ENCODE assay signal across 29 cellular contexts in genomic region chr22:22974156-22974555, GRCh38.
"Had no signal": no experiment of that assay in that cellular context is flagged by ENCODE, and none has a peak within 500 bp of the region (broad histone marks: within the 10 kb centered on the region; RNA-seq: fewer than 3 reads in every experiment).

No MANE protein-coding gene starts in this region.

- H3K27me3 ChIP-seq: ascending aorta, cardiac muscle cell had no signal

- H3K9me3 ChIP-seq: ascending aorta had no signal

- H3K27ac ChIP-seq: ascending aorta, cardiac muscle cell had no signal

- ATAC-seq: activated CD4-positive, alpha-beta T cell treated with anti-CD3 and anti-CD28 coated beads for 36 hours; activated CD4-positive, CD25-positive, alpha-beta regulatory T cell treated with anti-CD3 and anti-CD28 coated beads, Interleukin-2, amount 50 U/mL, for 24 hours; activated CD8-positive, alpha-beta memory T cell treated with anti-CD3 and anti-CD28 coated beads, Interleukin-2, amount 10 ng/mL, durations not matched to agents 7 days and 5 days; activated CD8-positive, alpha-beta T cell treated with anti-CD3 and anti-CD28 coated beads, Interleukin-2, amount 10 ng/mL, durations not matched to agents 7 days and 5 days; activated naive CD8-positive, alpha-beta T cell treated with anti-CD3 and anti-CD28 coated beads, Interleukin-2, amount 50 U/mL, for 24 hours had no signal

- H3K4me3 ChIP-seq: ascending aorta, cardiac muscle cell had no signal

- DNase-seq: activated B cell treated with CpG ODN at 0.5 μM for 24 hours; activated CD4-positive, alpha-beta memory T cell treated with anti-CD3 and anti-CD28 coated beads, Interleukin-2, amount 10 ng/mL, durations not matched to agents 7 days and 5 days; activated CD4-positive, alpha-beta T cell treated with anti-CD3 and anti-CD28 coated beads for 1 hour; activated CD4-positive, alpha-beta T cell treated with anti-CD3 and anti-CD28 coated beads for 36 hours; activated CD4-positive, alpha-beta T cell treated with anti-CD3 and anti-CD28 coated beads for 48 hours; activated CD4-positive, alpha-beta T cell treated with anti-CD3 and anti-CD28 coated beads, Interleukin-2, amount 10 ng/mL, durations not matched to agents 7 days and 5 days; activated CD4-positive, alpha-beta T cell treated with anti-CD3 and anti-CD28 coated beads, Interleukin-2, amount 50 U/mL, for 48 hours; activated CD8-positive, alpha-beta memory T cell treated with anti-CD3 and anti-CD28 coated beads for 24 hours; activated CD8-positive, alpha-beta memory T cell treated with anti-CD3 and anti-CD28 coated beads, Interleukin-2, amount 10 ng/mL, durations not matched to agents 7 days and 5 days; activated CD8-positive, alpha-beta memory T cell treated with anti-CD3 and anti-CD28 coated beads, Interleukin-2, amount 50 U/mL, for 48 hours; activated CD8-positive, alpha-beta T cell treated with anti-CD3 and anti-CD28 coated beads, Interleukin-2, amount 10 ng/mL, durations not matched to agents 7 days and 5 days; activated effector memory CD4-positive, alpha-beta T cell treated with Interleukin-2 at 50 U/mL for 16 hours; activated gamma-delta T cell; activated naive CD4-positive, alpha-beta T cell treated with anti-CD3 and anti-CD28 coated beads, Interleukin-2, amount 10 ng/mL, durations not matched to agents 7 days and 5 days; activated naive CD4-positive, alpha-beta T cell treated with Interleukin-2 at 50 U/mL for 16 hours; activated naive CD8-positive, alpha-beta T cell treated with anti-CD3 and anti-CD28 coated beads, Interleukin-2, amount 10 ng/mL, durations not matched to agents 7 days and 5 days; activated naive CD8-positive, alpha-beta T cell treated with anti-CD3 and anti-CD28 coated beads, Interleukin-2, amount 50 U/mL, for 24 hours; activated T-cell treated with anti-CD3 and anti-CD28 coated beads, Interleukin-2, amount 50 U/mL, for 24 hours; activated T-cell treated with anti-CD3 and anti-CD28 coated beads, Interleukin-2, amount 50 U/mL, for 48 hours; amygdala; anterior cingulate cortex; caudate nucleus; cerebellar nuclear complex; T-helper 1 cell; T-helper 2 cell; T-helper 9 cell had no signal

- H3K36me3 ChIP-seq: ascending aorta, cardiac muscle cell had no signal

- H3K4me1 ChIP-seq: ascending aorta had no signal
